ENCODE assay signal across 13 cellular contexts in genomic region chr12:5827591-5827990, GRCh38.
"Had no signal": no experiment of that assay in that cellular context is flagged by ENCODE, and none has a peak within 500 bp of the region (broad histone marks: within the 10 kb centered on the region; RNA-seq: fewer than 3 reads in every experiment).

No MANE protein-coding gene starts in this region.

- H3K4me1 ChIP-seq: left ventricle myocardium inferior, sigmoid colon, upper lobe of left lung had no signal

- DNase-seq: activated CD4-positive, alpha-beta T cell treated with anti-CD3 and anti-CD28 coated beads for 1 hour; activated gamma-delta T cell; effector memory CD8-positive, alpha-beta T cell; kidney; left ventricle myocardium inferior; mucosa of descending colon; naive B cell; ovary; sigmoid colon; stimulated activated naive B cell treated with anti-CD40 and anti-IgM and Interleukin-4, amounts not matched to agents 10 μg/mL and 1 μg/mL and 100 μg/mL, for 72 hours had no signal

- ATAC-seq: effector memory CD8-positive, alpha-beta T cell; mucosa of descending colon; stimulated activated naive B cell treated with anti-CD40 and anti-IgM and Interleukin-4, amounts not matched to agents 10 μg/mL and 1 μg/mL and 100 μg/mL, for 72 hours had no signal

- H3K9me3 ChIP-seq: mucosa of descending colon, ovary, sigmoid colon, thoracic aorta had no signal

- H3K4me3 ChIP-seq: hepatocyte, left ventricle myocardium inferior, mucosa of descending colon, ovary, sigmoid colon, thoracic aorta, upper lobe of left lung had no signal

- H3K36me3 ChIP-seq: ovary, sigmoid colon, thoracic aorta had no signal

- H3K27ac ChIP-seq: hepatocyte, left ventricle myocardium inferior, ovary, sigmoid colon, thoracic aorta, upper lobe of left lung had no signal

- H3K27me3 ChIP-seq: hepatocyte, ovary, sigmoid colon, upper lobe of left lung had no signal
